10 cellular contexts compared by ENCODE assay signal in the genomic region with DNA sequence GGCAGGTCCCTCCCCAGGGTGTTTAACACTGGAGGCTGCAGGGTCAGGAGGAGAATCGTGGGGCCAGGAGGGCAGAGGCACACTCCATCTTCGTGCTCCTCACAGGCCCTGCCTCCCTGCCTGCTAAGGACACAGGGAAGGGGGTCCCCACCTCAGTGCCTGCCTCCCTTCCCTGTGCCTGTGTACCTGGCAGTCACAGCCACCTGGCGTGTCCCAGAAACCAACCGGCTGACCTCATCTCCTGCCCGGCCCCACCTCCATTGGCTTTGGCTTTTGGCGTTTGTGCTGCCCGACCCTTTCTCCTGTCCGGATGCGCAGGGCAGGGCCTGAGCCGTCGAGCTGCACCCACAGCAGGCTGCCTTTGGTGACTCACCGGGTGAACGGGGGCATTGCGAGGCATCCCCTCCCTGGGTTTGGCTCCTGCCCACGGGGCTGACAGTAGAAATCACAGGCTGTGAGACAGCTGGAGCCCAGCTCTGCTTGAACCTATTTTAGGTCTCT. TPM values are rescaled to one million over a fixed set of nuclear protein-coding genes. Genes with fewer than 3 reads are reported as not detected.
DNase-seq lines count a peak whose midpoint lies in the region; ATAC-seq, FAIRE-seq and TF ChIP-seq lines count a peak whose summit lies in the region.
"Had no signal": no experiment of that assay in that cellular context is flagged by ENCODE, and none has a peak within 500 bp of the region (broad histone marks: within the 10 kb centered on the region; RNA-seq: fewer than 3 reads in every experiment).

No MANE protein-coding gene starts in this region.

- no peak for FAIRE-seq in H1 (lab: Jason Lieb, UNC)

- POLR2A ChIA-PET in IMR-90 (lab: Charles Lee; ENCODE audit: unreplicated experiment) = no interaction called here
- POLR2A ChIA-PET in H1 (lab: Charles Lee; ENCODE audit: partially characterized antibody) = interaction anchor here (0.8 to 11.8 kb wide), 11 partner anchors 9 to 235 kb away, joined by 3 to 102 read pairs (median 5); a partner anchor contains a TSS

- no peak overlapping the region for H3K27ac ChIP-seq in IMR-90 (ENCODE audit: insufficient read depth, low read length)
- H3K27ac ChIP-seq in H1 (ENCODE audit: low read depth, low read length) = no peak overlapping the region

- H3K23me2 ChIP-seq in H1 (ENCODE audit: low read depth, low read length) = no peaks in the 10 kb centered on the region

- H3K23ac ChIP-seq in IMR-90 (ENCODE audit: low read depth, low read length) (no peak overlapping the region), H1 (ENCODE audit: insufficient read length) (no peak overlapping the region)

- H3K4me2 ChIP-seq in IMR-90 (ENCODE audit: low read depth, low read length) = no peak overlapping the region
- H3K4me2 ChIP-seq in H1 (ENCODE audit: insufficient read depth in 1 of 2, low read depth in 2 of 2, low read length in 2 of 2) = no peak overlapping the region

- H4K20me1 ChIP-seq in IMR-90 (ENCODE audit: insufficient read depth, low read length) = no peaks in the 10 kb centered on the region; the same call in 1 of the 2 replicates
- peaks cover 2 to 8% of the 10 kb centered on the region in 2 experiments for H4K20me1 ChIP-seq in H1 (replicated peaks in 1 of 2; ENCODE audit: control insufficient read depth in 1 of 2, insufficient read depth in 2 of 2, low read length in 2 of 2)

- H3K9me3 ChIP-seq in IMR-90 (ENCODE audit: control insufficient read depth, insufficient read depth, low read length) (no peaks in the 10 kb centered on the region), H1 (ENCODE audit: insufficient read depth in 2 of 2, low read depth in 1 of 2, low read length in 1 of 2) (no peaks in the 10 kb centered on the region)
- H3K9me3 ChIP-seq: Caco-2 had no signal

- TF ChIP-seq EP300 in H1 (IDR thresholded peaks at IDR 0.05; ENCODE audit: borderline replicate concordance in 1 of 2, low read depth in 2 of 2, low read length in 2 of 2) = no peak

- BruUV-seq in IMR-90 (replicated peaks; lab: Mats Ljungman, UMichigan) = no TSS peak

- H3K4me3 ChIP-seq in IMR-90 (ENCODE audit: insufficient read depth, low read depth, low read length) = no peak overlapping the region
- H3K4me3 ChIP-seq in H1 (ENCODE audit: extremely low read depth in 1 of 4, insufficient read depth in 2 of 4, low read depth in 3 of 4, low read length in 4 of 4) = no peak overlapping the region

- peak; percentile 6 for ATAC-seq in IMR-90 (ENCODE audit: low read depth)
- ATAC-seq in GM18498 (IDR thresholded peaks at IDR 0.05; ENCODE audit: unreplicated experiment) = no peak
- ATAC-seq in GM18502 (IDR thresholded peaks at IDR 0.05; ENCODE audit: poor library complexity, unreplicated experiment) = no peak

- H4K91ac ChIP-seq in IMR-90 (ENCODE audit: insufficient read depth, low read depth, low read length) (no peak overlapping the region), H1 (replicated peaks; ENCODE audit: insufficient read length, low read length) (no peak overlapping the region)

- DNase-seq in AG08396 (ENCODE audit: low spot score) = peak; percentile 40
- peak; percentile 47 for DNase-seq in IMR-90
- peak in 1 of 2 experiments; percentile 50 for DNase-seq in H1 (ENCODE audit: low read depth in 1 of 2, low spot score in 2 of 2)
- DNase-seq in GF-D8 (lab: John Stamatoyannopoulos, UW) = no peak
- DNase-seq: activated CD8-positive, alpha-beta memory T cell treated with anti-CD3 and anti-CD28 coated beads, Interleukin-2, amount 50 U/mL, for 4 hours; Caco-2; NCI-H524 treated with DMSO at 0.1 percent for 48 hours; T-helper 1 cell had no signal

- TF ChIP-seq POLR2A in IMR-90 (IDR thresholded peaks at IDR 0.05; ENCODE audit: low read depth, low read length) (no peak), H1 (IDR thresholded peaks at IDR 0.05; ENCODE audit: control extremely low read depth in 1 of 2, low read depth in 2 of 2, low read length in 2 of 2) (no peak)

- H2BK15ac ChIP-seq in IMR-90 (ENCODE audit: low read depth, low read length) = no peak overlapping the region
- no peak overlapping the region for H2BK15ac ChIP-seq in H1 (ENCODE audit: low read length)

- no peak overlapping the region for H4K5ac ChIP-seq in IMR-90 (ENCODE audit: low read depth, low read length)
- H4K5ac ChIP-seq in H1 (ENCODE audit: insufficient read length, low read depth, low read length) = no peak overlapping the region

- H3K9ac ChIP-seq in IMR-90 (ENCODE audit: low read depth, low read length) (no peak overlapping the region), H1 (replicated peaks in 1 of 4; ENCODE audit: extremely low read depth in 1 of 4, low read depth in 3 of 4, low read length in 3 of 4) (no peak overlapping the region; a peak in 2 of 7 replicates)

- H2AFZ ChIP-seq in IMR-90 (replicated peaks; ENCODE audit: low read length, poor library complexity) = no peak overlapping the region
- H2AFZ ChIP-seq in H1 (ENCODE audit: low read length) = no peak overlapping the region

- H3K56ac ChIP-seq in IMR-90 (ENCODE audit: extremely low read depth, insufficient read depth, low read length) = no peak overlapping the region
- H3K56ac ChIP-seq in H1 (replicated peaks; ENCODE audit: insufficient read length, low read depth, low read length) = no peak overlapping the region

- H3K4me1 ChIP-seq in IMR-90 (ENCODE audit: control insufficient read depth, insufficient read depth, low read length) (peaks cover 2% of the 10 kb centered on the region; the same call in 1 of the 2 replicates), H1 (replicated peaks in 1 of 4; ENCODE audit: control insufficient read depth in 3 of 4, insufficient read depth in 4 of 4, low read length in 3 of 4) (peaks cover 0 to 8% (median 0%) of the 10 kb centered on the region in 4 experiments; a peak in 4 of 7 replicates)
- H3K4me1 ChIP-seq: Caco-2 had no signal

- dilution Hi-C loops in IMR-90 (cut with HindIII; ENCODE audit: low sequenced_read_pairs, unreplicated experiment) = no loop called here

- WGBS in IMR-90 (ENCODE audit: extremely low coverage in 2 of 2, insufficient read length in 1 of 2), 2 experiments = 65% methylated on average over 13 of the region's 15 CpGs; no CpG with 5 or more reads in 1 of the 2 experiments
- 93% methylated on average over 10 of the region's 15 CpGs; no CpG with 5 or more reads in 1 of the 2 experiments for WGBS in H1 (ENCODE audit: extremely low coverage in 1 of 2, insufficient coverage in 1 of 2, insufficient read length in 1 of 2, insufficient replicate concordance in 2 of 2, low coverage in 1 of 2, low lambda C conversion rate in 2 of 2, missing lambda C conversion rate in 1 of 2), 2 experiments

- H2BK120ac ChIP-seq in IMR-90 (ENCODE audit: low read depth, low read length) (no peak overlapping the region), H1 (replicated peaks; ENCODE audit: low read depth, low read length) (no peak overlapping the region)

- H2BK12ac ChIP-seq in H1 (ENCODE audit: low read depth, low read length) = no peak overlapping the region

- TF ChIP-seq CTCF in IMR-90 (conservative IDR thresholded peaks at IDR 0.05; ENCODE audit: low read depth, low read length) (no peak), H1 (IDR thresholded peaks at IDR 0.05; ENCODE audit: control extremely low read depth in 1 of 3, insufficient read depth in 1 of 3, low read depth in 1 of 3, low read length in 3 of 3) (no peak)

- CTCF ChIA-PET in IMR-90 (lab: Yijun Ruan, JAX) = interaction anchor here (0.6 kb wide), 1 partner anchor 145 kb away, joined by 3 read pairs; no protein-coding TSS in a partner anchor
- CTCF ChIA-PET in H1 (lab: Charles Lee; ENCODE audit: partially characterized antibody) = interaction anchor here (0.6 to 47.2 kb wide), 5 partner anchors 11 to 101 kb away, joined by 3 to 1265 read pairs (median 4); a partner anchor contains a TSS

- H2AK5ac ChIP-seq in IMR-90 (ENCODE audit: low read depth, low read length) = no peak overlapping the region
- no peak overlapping the region for H2AK5ac ChIP-seq in H1 (ENCODE audit: low read depth, low read length)

- H3K36me3 ChIP-seq in IMR-90 (ENCODE audit: control insufficient read depth, insufficient read depth, low read length) = peaks cover 24% of the 10 kb centered on the region
- H3K36me3 ChIP-seq in H1 (ENCODE audit: control insufficient read depth in 2 of 4, insufficient read depth in 4 of 4, low read length in 3 of 4) = peaks cover 14 to 29% (median 19%) of the 10 kb centered on the region in 4 experiments; a peak in 7 of 8 replicates

- no peak overlapping the region for H2AK9ac ChIP-seq in IMR-90 (replicated peaks; ENCODE audit: low read depth, low read length, poor library complexity)

- H3K4ac ChIP-seq in IMR-90 (ENCODE audit: low read depth, low read length) (no peak overlapping the region), H1 (replicated peaks; ENCODE audit: insufficient read length, low read depth, low read length) (no peak overlapping the region)

- H3K14ac ChIP-seq in IMR-90 (replicated peaks; ENCODE audit: low read depth, low read length) (no peak overlapping the region), H1 (ENCODE audit: insufficient read length) (no peak overlapping the region)

- intact Hi-C loops in IMR-90 (cut with micrococcal nuclease) = no loop called here

- no peak overlapping the region for H2BK20ac ChIP-seq in IMR-90 (ENCODE audit: low read depth, low read length)
- no peak overlapping the region for H2BK20ac ChIP-seq in H1 (ENCODE audit: low read length)

- H3K9me1 ChIP-seq in IMR-90 (ENCODE audit: insufficient read depth, low read length) = peaks cover 5% of the 10 kb centered on the region; the same call in 1 of the 2 replicates

- H2BK5ac ChIP-seq in IMR-90 (ENCODE audit: low read depth, low read length, poor library complexity, severe bottlenecking) (no peak overlapping the region), H1 (ENCODE audit: low read depth, low read length) (no peak overlapping the region)

- H4K8ac ChIP-seq in IMR-90 (ENCODE audit: low read depth in 2 of 2, low read length in 2 of 2) (no peak overlapping the region), H1 (ENCODE audit: extremely low read depth, insufficient read depth, low read length) (peak overlapping the region; percentile 39; the same call in 1 of the 2 replicates)

- in situ Hi-C loops in IMR-90 (cut with MboI; ENCODE audit: low sequenced_read_pairs) = no loop called here

- TF ChIP-seq RAD21 in IMR-90 (IDR thresholded peaks at IDR 0.05; ENCODE audit: low read length) (no peak), H1 (IDR thresholded peaks at IDR 0.05 in 1 of 2, conservative IDR thresholded peaks at IDR 0.05 in 1 of 2; ENCODE audit: low read depth in 2 of 2, low read length in 2 of 2) (no peak)

- H3K27me3 ChIP-seq in IMR-90 (ENCODE audit: control insufficient read depth, insufficient read depth, low read length) (peaks cover 12% of the 10 kb centered on the region; the same call in 1 of the 2 replicates), H1 (replicated peaks in 1 of 4; ENCODE audit: control insufficient read depth in 3 of 4, extremely low read depth in 1 of 4, insufficient read depth in 3 of 4, low read length in 3 of 4) (no peaks in the 10 kb centered on the region)

- no peaks in the 10 kb centered on the region for H3K79me2 ChIP-seq in H1 (ENCODE audit: control insufficient read depth in 1 of 2, insufficient read depth in 2 of 2, low read length in 2 of 2)

- H3K79me1 ChIP-seq in IMR-90 (ENCODE audit: low read depth in 1 of 2, low read length in 2 of 2) = no peaks in the 10 kb centered on the region
- 0 out of 2 replicates have a peak, but pooled peaks cover 2% of the 10 kb centered on the region for H3K79me1 ChIP-seq in H1 (ENCODE audit: low read depth, low read length)

- H3K18ac ChIP-seq in IMR-90 (ENCODE audit: low read depth, low read length) (no peak overlapping the region), H1 (ENCODE audit: extremely low read depth, low read length) (no peak overlapping the region; the same call in none of the 2 replicates)

RNA-seq across cellular contexts. Expression of a gene that starts 0.6 kb away (rescaled TPM):
- not detected in 2 replicates for total RNA-seq in IMR-90 (2012; rRNA removed)
- polyA plus RNA-seq in IMR-90 (2012; rRNA removed) (0.32 and 0.67 TPM in 2 replicates), H1 (2011; rRNA removed) (1.5 and 3.2 TPM in 2 replicates)
- polyA plus RNA-seq in IMR-90 (2012; cell fraction: cytosol; rRNA removed) = 0.16 TPM in 1 of 2 replicates, not detected in the other
- polyA plus RNA-seq in IMR-90 (2012; cell fraction: nucleus; rRNA removed; ENCODE audit: low replicate concordance) = 4.8 and 6.7 TPM in 2 replicates
- 0.78 and 1.2 TPM in 2 replicates for total RNA-seq in H1 (2021; fragmentation: NEBNext Ultra II Directional; extraction: Animal tissue kit (Norgen Biotek cat#: 25700))
- 1.9 TPM for polyA plus RNA-seq in H1 (2011; cell fraction: cytosol; rRNA removed)
- polyA plus RNA-seq in H1 (2011; cell fraction: nucleus; rRNA removed) = 7.6 TPM
- polyA plus RNA-seq in H1 (2012, experiment 1 of 2) = 0.84 to 3.5 TPM (median 2.3 TPM) in 4 replicates
- polyA plus RNA-seq in H1 (2012, experiment 2 of 2) = 1.1 TPM
- polyA plus RNA-seq in H1 (2013, experiment 1 of 2) = 0.95 TPM
- 0.44 TPM for polyA plus RNA-seq in H1 (2013, experiment 2 of 2)
- polyA minus RNA-seq in H1 (2011; rRNA and poly(A)+ RNA removed) = 0.60 and 0.88 TPM in 2 replicates
- polyA minus RNA-seq in H1 (2011; cell fraction: cytosol; rRNA and poly(A)+ RNA removed) = not detected
- 3.2 TPM for polyA minus RNA-seq in H1 (2011; cell fraction: nucleus; rRNA and poly(A)+ RNA removed)

RNA-seq across cellular contexts. Expression of a gene that starts 6.5 kb away (rescaled TPM):
- total RNA-seq in IMR-90 (2012; rRNA removed) = under 0.01 TPM in 1 of 2 replicates, not detected in the other
- polyA plus RNA-seq in IMR-90 (2012; rRNA removed) (0.57 and 0.67 TPM in 2 replicates), H1 (2011; rRNA removed) (11.3 and 20.2 TPM in 2 replicates)
- polyA plus RNA-seq in IMR-90 (2012; cell fraction: cytosol; rRNA removed) = 0.19 and 0.32 TPM in 2 replicates
- polyA plus RNA-seq in IMR-90 (2012; cell fraction: nucleus; rRNA removed; ENCODE audit: low replicate concordance) = 6.4 and 13.6 TPM in 2 replicates
- total RNA-seq in H1 (2021; fragmentation: NEBNext Ultra II Directional; extraction: Animal tissue kit (Norgen Biotek cat#: 25700)) = 7.1 and 7.2 TPM in 2 replicates
- polyA plus RNA-seq in H1 (2011; cell fraction: cytosol; rRNA removed) = 9.6 TPM
- 51.0 TPM for polyA plus RNA-seq in H1 (2011; cell fraction: nucleus; rRNA removed)
- 11.2 to 16.4 TPM (median 12.5 TPM) in 4 replicates for polyA plus RNA-seq in H1 (2012, experiment 1 of 2)
- 3.1 TPM for polyA plus RNA-seq in H1 (2012, experiment 2 of 2)
- polyA plus RNA-seq in H1 (2013, experiment 1 of 2) = 7.7 TPM
- 5.3 TPM for polyA plus RNA-seq in H1 (2013, experiment 2 of 2)
- 1.1 TPM in 2 replicates for polyA minus RNA-seq in H1 (2011; rRNA and poly(A)+ RNA removed)
- polyA minus RNA-seq in H1 (2011; cell fraction: cytosol; rRNA and poly(A)+ RNA removed) = 4.1 TPM
- 4.6 TPM for polyA minus RNA-seq in H1 (2011; cell fraction: nucleus; rRNA and poly(A)+ RNA removed)

RNA-seq across cellular contexts. Expression of a gene that starts 28.6 kb away (rescaled TPM):
- total RNA-seq in IMR-90 (2012; rRNA removed) = 54.8 and 62.5 TPM in 2 replicates
- 73.4 and 74.9 TPM in 2 replicates for polyA plus RNA-seq in IMR-90 (2012; rRNA removed)
- polyA plus RNA-seq in IMR-90 (2012; cell fraction: cytosol; rRNA removed) = 69.8 and 110 TPM in 2 replicates
- polyA plus RNA-seq in IMR-90 (2012; cell fraction: nucleus; rRNA removed; ENCODE audit: low replicate concordance) = 56.5 and 61.0 TPM in 2 replicates
- total RNA-seq in H1 (2021; fragmentation: NEBNext Ultra II Directional; extraction: Animal tissue kit (Norgen Biotek cat#: 25700)) = 113 and 116 TPM in 2 replicates
- 296 and 337 TPM in 2 replicates for polyA plus RNA-seq in H1 (2011; rRNA removed)
- 245 TPM for polyA plus RNA-seq in H1 (2011; cell fraction: cytosol; rRNA removed)
- 147 TPM for polyA plus RNA-seq in H1 (2011; cell fraction: nucleus; rRNA removed)
- polyA plus RNA-seq in H1 (2012, experiment 1 of 2) = 99.8 to 147 TPM (median 136 TPM) in 4 replicates
- 165 TPM for polyA plus RNA-seq in H1 (2012, experiment 2 of 2)
- 91.8 TPM for polyA plus RNA-seq in H1 (2013, experiment 1 of 2)
- 90.0 TPM for polyA plus RNA-seq in H1 (2013, experiment 2 of 2)
- 59.3 and 61.4 TPM in 2 replicates for polyA minus RNA-seq in H1 (2011; rRNA and poly(A)+ RNA removed)
- polyA minus RNA-seq in H1 (2011; cell fraction: cytosol; rRNA and poly(A)+ RNA removed) = 43.6 TPM
- polyA minus RNA-seq in H1 (2011; cell fraction: nucleus; rRNA and poly(A)+ RNA removed) = 23.0 TPM

RNA-seq across cellular contexts. Expression of a gene that starts 41.3 kb away (rescaled TPM):
- total RNA-seq in IMR-90 (2012; rRNA removed) = 33.9 and 37.3 TPM in 2 replicates
- 33.3 and 34.7 TPM in 2 replicates for polyA plus RNA-seq in IMR-90 (2012; rRNA removed)
- 22.0 and 23.5 TPM in 2 replicates for polyA plus RNA-seq in IMR-90 (2012; cell fraction: cytosol; rRNA removed)
- polyA plus RNA-seq in IMR-90 (2012; cell fraction: nucleus; rRNA removed; ENCODE audit: low replicate concordance) = 75.0 and 118 TPM in 2 replicates
- total RNA-seq in H1 (2021; fragmentation: NEBNext Ultra II Directional; extraction: Animal tissue kit (Norgen Biotek cat#: 25700)) = 94.7 and 98.0 TPM in 2 replicates
- 32.7 and 45.2 TPM in 2 replicates for polyA plus RNA-seq in H1 (2011; rRNA removed)
- 44.5 TPM for polyA plus RNA-seq in H1 (2011; cell fraction: cytosol; rRNA removed)
- polyA plus RNA-seq in H1 (2011; cell fraction: nucleus; rRNA removed) = 143 TPM
- polyA plus RNA-seq in H1 (2012, experiment 1 of 2) = 66.0 to 90.4 TPM (median 81.2 TPM) in 4 replicates
- 67.9 TPM for polyA plus RNA-seq in H1 (2012, experiment 2 of 2)
- 45.2 TPM for polyA plus RNA-seq in H1 (2013, experiment 1 of 2)
- polyA plus RNA-seq in H1 (2013, experiment 2 of 2) = 42.4 TPM
- polyA minus RNA-seq in H1 (2011; rRNA and poly(A)+ RNA removed) = 61.2 and 65.4 TPM in 2 replicates
- 32.7 TPM for polyA minus RNA-seq in H1 (2011; cell fraction: cytosol; rRNA and poly(A)+ RNA removed)
- 57.6 TPM for polyA minus RNA-seq in H1 (2011; cell fraction: nucleus; rRNA and poly(A)+ RNA removed)

RNA-seq across cellular contexts. Expression of a gene that starts 42.8 kb away (rescaled TPM):
- 0.28 and 0.54 TPM in 2 replicates for total RNA-seq in IMR-90 (2012; rRNA removed)
- polyA plus RNA-seq in IMR-90 (2012; rRNA removed) = 2.3 and 3.3 TPM in 2 replicates
- polyA plus RNA-seq in IMR-90 (2012; cell fraction: cytosol; rRNA removed) = 2.8 and 4.2 TPM in 2 replicates
- polyA plus RNA-seq in IMR-90 (2012; cell fraction: nucleus; rRNA removed; ENCODE audit: low replicate concordance) = 5.5 and 15.6 TPM in 2 replicates
- total RNA-seq in H1 (2021; fragmentation: NEBNext Ultra II Directional; extraction: Animal tissue kit (Norgen Biotek cat#: 25700)) = 1.7 and 2.1 TPM in 2 replicates
- 2.3 and 3.9 TPM in 2 replicates for polyA plus RNA-seq in H1 (2011; rRNA removed)
- polyA plus RNA-seq in H1 (2011; cell fraction: cytosol; rRNA removed) = 2.2 TPM
- 5.8 TPM for polyA plus RNA-seq in H1 (2011; cell fraction: nucleus; rRNA removed)
- 1.1 to 2.6 TPM (median 2.2 TPM) in 4 replicates for polyA plus RNA-seq in H1 (2012, experiment 1 of 2)
- polyA plus RNA-seq in H1 (2012, experiment 2 of 2) = 1.8 TPM
- 1.7 TPM for polyA plus RNA-seq in H1 (2013, experiment 1 of 2)
- polyA plus RNA-seq in H1 (2013, experiment 2 of 2) = 1.6 TPM
- 1.5 TPM in 2 replicates for polyA minus RNA-seq in H1 (2011; rRNA and poly(A)+ RNA removed)
- 1.5 TPM for polyA minus RNA-seq in H1 (2011; cell fraction: cytosol; rRNA and poly(A)+ RNA removed)
- polyA minus RNA-seq in H1 (2011; cell fraction: nucleus; rRNA and poly(A)+ RNA removed) = 3.7 TPM
